In genomic region chr2:70647873-70648481, GRCh38 we compare ENCODE assay signal across 8 cellular contexts.
DNase-seq lines count a peak whose midpoint lies in the region; ATAC-seq and TF ChIP-seq lines count a peak whose summit lies in the region.

No MANE protein-coding gene starts in this region.

- H3K4me3 Mint-ChIP-seq in activated CD4-positive, alpha-beta T cell treated with anti-CD3 and anti-CD28 coated beads, Interleukin-2, amount 10 ng/mL, durations not matched to agents 24 days and 14 days: no peak overlapping the region

- ATAC-seq in HG02759 (IDR thresholded peaks at IDR 0.05; ENCODE audit: unreplicated experiment) (peak; percentile 67), HG03095 (IDR thresholded peaks at IDR 0.05; ENCODE audit: unreplicated experiment) (no peak)

- H3K27ac ChIP-seq in DOHH2 (ENCODE audit: low read depth, low read length): no peak overlapping the region

- no peaks in the 10 kb centered on the region for H3K9me3 Mint-ChIP-seq in activated CD4-positive, alpha-beta T cell treated with anti-CD3 and anti-CD28 coated beads, Interleukin-2, amount 10 ng/mL, durations not matched to agents 24 days and 14 days

- peaks cover 9% of the 10 kb centered on the region for H3K27me3 ChIP-seq in DOHH2 (ENCODE audit: control insufficient read depth, low read length)

- H3K79me2 ChIP-seq in DOHH2 (ENCODE audit: control insufficient read depth, low read length): no peaks in the 10 kb centered on the region

- no peaks in the 10 kb centered on the region for H3K36me3 Mint-ChIP-seq in activated CD4-positive, alpha-beta T cell treated with anti-CD3 and anti-CD28 coated beads, Interleukin-2, amount 10 ng/mL, durations not matched to agents 24 days and 14 days (ENCODE audit: low read depth)

- DNase-seq in NCI-H345 (lab: John Stamatoyannopoulos, UW) (peak; percentile 77), dermis microvascular lymphatic vessel endothelial cell (ENCODE audit: low read depth in 2 of 2) (peak; percentile 41 to 64), medulla oblongata (ENCODE audit: extremely low spot score) (peak; percentile 78)
- peak; percentile 91 for DNase-seq in activated CD4-positive, alpha-beta T cell treated with anti-CD3 and anti-CD28 coated beads, Interleukin-2, amount 10 ng/mL, durations not matched to agents 24 days and 14 days
- peak; percentile 46 to 57 for DNase-seq in stimulated activated CD8-positive, alpha-beta memory T cell treated with anti-CD3 and anti-CD28 coated beads, Interleukin-15, amount 100 ng/mL, for 48 hours (ENCODE audit: low read depth in 2 of 2)

- peak; percentile 93 for TF ChIP-seq CTCF in DOHH2 (IDR thresholded peaks at IDR 0.05; ENCODE audit: low read depth, low read length, poor library complexity, severe bottlenecking)

- H3K27ac Mint-ChIP-seq in activated CD4-positive, alpha-beta T cell treated with anti-CD3 and anti-CD28 coated beads, Interleukin-2, amount 10 ng/mL, durations not matched to agents 24 days and 14 days: no peak overlapping the region

- intact Hi-C loops in activated CD4-positive, alpha-beta T cell treated with anti-CD3 and anti-CD28 coated beads, Interleukin-2, amount 10 ng/mL, durations not matched to agents 24 days and 14 days (cut with micrococcal nuclease): loop anchor here (1.0 kb wide), 2 partner anchors 307 to 344 kb away; no protein-coding TSS in a partner anchor

- H3K9me3 ChIP-seq in DOHH2 (ENCODE audit: control insufficient read depth, insufficient read depth, low read length): no peaks in the 10 kb centered on the region

- H3K9me2 ChIP-seq in DOHH2 (replicated peaks; ENCODE audit: control insufficient read depth, low read length): no peaks in the 10 kb centered on the region

- H3K4me1 ChIP-seq in DOHH2 (ENCODE audit: control insufficient read depth, low read length): no peaks in the 10 kb centered on the region

- H3F3A ChIP-seq in DOHH2 (ENCODE audit: control insufficient read depth, insufficient read depth): no peaks in the 10 kb centered on the region

- no peaks in the 10 kb centered on the region for H4K20me1 ChIP-seq in DOHH2 (ENCODE audit: control insufficient read depth, insufficient read depth, low read depth, low read length)

- no peak overlapping the region for H3K4me3 ChIP-seq in DOHH2 (ENCODE audit: low read length)

- no peak overlapping the region for H3K4me2 ChIP-seq in DOHH2 (ENCODE audit: low read length)

- H3K27me3 Mint-ChIP-seq in activated CD4-positive, alpha-beta T cell treated with anti-CD3 and anti-CD28 coated beads, Interleukin-2, amount 10 ng/mL, durations not matched to agents 24 days and 14 days: peaks cover 24% of the 10 kb centered on the region

- peaks cover 2% of the 10 kb centered on the region for H3K4me1 Mint-ChIP-seq in activated CD4-positive, alpha-beta T cell treated with anti-CD3 and anti-CD28 coated beads, Interleukin-2, amount 10 ng/mL, durations not matched to agents 24 days and 14 days

- H3K36me3 ChIP-seq in DOHH2 (ENCODE audit: control insufficient read depth, low read length): no peaks in the 10 kb centered on the region
